13 cellular contexts compared by ENCODE assay signal in genomic region chr10:79275431-79275851, GRCh38.
DNase-seq lines count a peak whose midpoint lies in the region; ATAC-seq, FAIRE-seq and TF ChIP-seq lines count a peak whose summit lies in the region.
"Had no signal": no experiment of that assay in that cellular context is flagged by ENCODE, and none has a peak within 500 bp of the region (broad histone marks: within the 10 kb centered on the region; RNA-seq: fewer than 3 reads in every experiment).

No MANE protein-coding gene starts in this region.

- no peaks in the 10 kb centered on the region for H3K9me3 ChIP-seq in left ventricle myocardium inferior (replicated peaks)

- H3K4me3 ChIP-seq in left ventricle myocardium inferior = no peak overlapping the region

- H3K36me3 ChIP-seq in left ventricle myocardium inferior = peaks cover 26% of the 10 kb centered on the region

- DNase-seq in Ammon's horn (ENCODE audit: low spot score) (peak; percentile 52), astrocyte of the hippocampus (ENCODE audit: low read depth, low spot score) (peak; percentile 60), left ventricle myocardium inferior (peak; percentile 67), sciatic nerve (ENCODE audit: low spot score) (no peak), A172 (ENCODE audit: low spot score) (no peak), islet precursor cell (no peak), urothelium cell line (ENCODE audit: low spot score) (no peak)
- DNase-seq: activated CD4-positive, alpha-beta T cell treated with anti-CD3 and anti-CD28 coated beads for 1 hour; activated effector memory CD4-positive, alpha-beta T cell treated with anti-CD3 and anti-CD28 coated beads, Interleukin-2, amount 50 U/mL, for 16 hours; GF-D8; H7; SHP77 treated with DMSO at 0.1 percent for 48 hours had no signal

- ATAC-seq in sciatic nerve = peak; percentile 37
- ATAC-seq in GM21825 (IDR thresholded peaks at IDR 0.05; ENCODE audit: unreplicated experiment) = no peak

- H3K27me3 ChIP-seq in left ventricle myocardium inferior (ENCODE audit: low read depth) = no peaks in the 10 kb centered on the region

- TF ChIP-seq CTCF in left ventricle myocardium inferior (IDR thresholded peaks at IDR 0.05; ENCODE audit: borderline replicate concordance) = no peak

- intact Hi-C loops in left ventricle myocardium inferior (cut with micrococcal nuclease) = loop anchor here (10.0 kb wide), 1 partner anchor 51 kb away; no protein-coding TSS in a partner anchor
- intact Hi-C loops in sciatic nerve (cut with DNase I) = no loop called here

- FAIRE-seq in urothelium cell line (lab: Jason Lieb, UNC) = no peak

- peaks cover 84% of the 10 kb centered on the region for H3K4me1 ChIP-seq in left ventricle myocardium inferior

- H3K27ac ChIP-seq in left ventricle myocardium inferior (replicated peaks) = peak overlapping the region; percentile 93

Comparison
In these comparisons a context has a peak if more than half of its experiments do, and no peak if none do; other contexts are left out.
1. DNase-seq: peak in Ammon's horn (single experiment), astrocyte of the hippocampus (single experiment) and left ventricle myocardium inferior (single experiment); none in sciatic nerve (single experiment), A172 (single experiment), islet precursor cell (single experiment) and urothelium cell line (single experiment).